8 cellular contexts compared by ENCODE assay signal in genomic region chr2:174024524-174025270, GRCh38. TPM values are rescaled to one million over a fixed set of nuclear protein-coding genes. Genes with fewer than 3 reads are reported as not detected.
DNase-seq lines count a peak whose midpoint lies in the region; ATAC-seq and TF ChIP-seq lines count a peak whose summit lies in the region.

No MANE protein-coding gene starts in this region.

- H3F3A ChIP-seq in GM23338 (replicated peaks; ENCODE audit: low read depth): peaks cover 20% of the 10 kb centered on the region; the same call in 1 of the 2 replicates

- DNase-seq in GM23338 (ENCODE audit: low spot score): peak; percentile 45
- DNase-seq in adipocyte (ENCODE audit: low read depth): peak; percentile 85
- DNase-seq in right cardiac atrium: peak; percentile 88 to 98 (median 92)
- DNase-seq in activated naive CD4-positive, alpha-beta T cell treated with anti-CD3 and anti-CD28 coated beads, Interleukin-2, amount 50 U/mL, for 72 hours (ENCODE audit: low spot score in 2 of 2): no peak
- DNase-seq in NCI-H526 (lab: John Stamatoyannopoulos, UW): no peak
- DNase-seq in LoVo (ENCODE audit: low spot score): no peak

- H3K4me1 ChIP-seq in GM23338 (ENCODE audit: insufficient read depth): peaks cover 34% of the 10 kb centered on the region
- H3K4me1 ChIP-seq in adipocyte (ENCODE audit: control insufficient read depth, insufficient read depth, low read length): peaks cover 39% of the 10 kb centered on the region
- H3K4me1 ChIP-seq in right cardiac atrium (ENCODE audit: control insufficient read depth, insufficient read depth, low read length): peaks cover 10% of the 10 kb centered on the region
- peaks cover 25% of the 10 kb centered on the region for H3K4me1 ChIP-seq in skeletal muscle satellite cell (ENCODE audit: control insufficient read depth, insufficient read depth, low read length)

- H3K9ac ChIP-seq in adipocyte (ENCODE audit: low read length): peak overlapping the region; percentile 85
- peak overlapping the region; percentile 33 for H3K9ac ChIP-seq in skeletal muscle satellite cell (ENCODE audit: low read depth, low read length)

- WGBS in right cardiac atrium: 31% methylated on average over 14 of the region's 14 CpGs

- H3K27ac Mint-ChIP-seq in GM23338: peak overlapping the region; percentile 83
- H3K27ac Mint-ChIP-seq in activated naive CD4-positive, alpha-beta T cell treated with anti-CD3 and anti-CD28 coated beads, Interleukin-2, amount 50 U/mL, for 72 hours: peak overlapping the region in 1 of 2 donors; percentile 86

- peaks cover 42% of the 10 kb centered on the region for H3K4me1 Mint-ChIP-seq in GM23338

- ATAC-seq in GM23338: peak; percentile 34
- ATAC-seq in right cardiac atrium: peak; percentile 67 to 81
- no peak for ATAC-seq in HG02610 (IDR thresholded peaks at IDR 0.05; ENCODE audit: unreplicated experiment)
- ATAC-seq in activated naive CD4-positive, alpha-beta T cell treated with anti-CD3 and anti-CD28 coated beads, Interleukin-2, amount 50 U/mL, for 72 hours: no peak

- H3K9me3 Mint-ChIP-seq in GM23338: no peaks in the 10 kb centered on the region
- H3K9me3 Mint-ChIP-seq in activated naive CD4-positive, alpha-beta T cell treated with anti-CD3 and anti-CD28 coated beads, Interleukin-2, amount 50 U/mL, for 72 hours: peaks cover 0 to 6% of the 10 kb centered on the region in 2 donors

- no peak overlapping the region for H3K4me3 Mint-ChIP-seq in GM23338

- H3K4me3 ChIP-seq in GM23338 (peak overlapping the region; percentile 4; the same call in 1 of the 2 replicates), adipocyte (ENCODE audit: low read length) (peak overlapping the region; percentile 74), right cardiac atrium (ENCODE audit: low read length) (no peak overlapping the region), skeletal muscle satellite cell (ENCODE audit: low read length) (peak overlapping the region; percentile 44)

- no peaks in the 10 kb centered on the region for H3K79me2 ChIP-seq in GM23338 (replicated peaks; ENCODE audit: insufficient read depth)

- TF ChIP-seq CTCF in GM23338 (conservative IDR thresholded peaks at IDR 0.05; ENCODE audit: low read depth in 2 of 2): no peak

- no peaks in the 10 kb centered on the region for H3K9me3 ChIP-seq in adipocyte (ENCODE audit: control insufficient read depth, low read length)
- H3K9me3 ChIP-seq in right cardiac atrium (ENCODE audit: control insufficient read depth, low read length): no peaks in the 10 kb centered on the region
- H3K9me3 ChIP-seq in skeletal muscle satellite cell (replicated peaks; ENCODE audit: low read length): no peaks in the 10 kb centered on the region

- H4K20me1 ChIP-seq in GM23338 (replicated peaks; ENCODE audit: insufficient read depth): no peaks in the 10 kb centered on the region

- H3K36me3 ChIP-seq in GM23338 (ENCODE audit: insufficient read depth): no peaks in the 10 kb centered on the region
- no peaks in the 10 kb centered on the region for H3K36me3 ChIP-seq in adipocyte (ENCODE audit: control insufficient read depth, insufficient read depth, low read length, severe bottlenecking)
- no peaks in the 10 kb centered on the region for H3K36me3 ChIP-seq in skeletal muscle satellite cell (ENCODE audit: insufficient read depth, low read length)

- peaks cover 12% of the 10 kb centered on the region for H3K27me3 Mint-ChIP-seq in GM23338 (ENCODE audit: insufficient read depth, low read depth, poor library complexity)

- H3K9me2 ChIP-seq in GM23338 (ENCODE audit: insufficient read depth): no peaks in the 10 kb centered on the region

- H3K27me3 ChIP-seq in GM23338 (ENCODE audit: insufficient read depth) (no peaks in the 10 kb centered on the region), adipocyte (replicated peaks; ENCODE audit: control insufficient read depth, insufficient read depth, low read length) (no peaks in the 10 kb centered on the region), right cardiac atrium (ENCODE audit: control insufficient read depth, insufficient read depth) (no peaks in the 10 kb centered on the region), skeletal muscle satellite cell (ENCODE audit: control insufficient read depth, insufficient read depth, low read length) (no peaks in the 10 kb centered on the region)

- H3K27ac ChIP-seq in GM23338 (ENCODE audit: low read depth) (peak overlapping the region; percentile 35; the same call in 1 of the 2 replicates), right cardiac atrium (ENCODE audit: low read length) (peak overlapping the region; percentile 71)

- peak overlapping the region; percentile 95 for H2AFZ ChIP-seq in GM23338

- intact Hi-C loops in right cardiac atrium (cut with DNase I): loop anchor here in 1 of 4 donors (10.0 kb wide), 1 partner anchor 60 kb away; the partner anchor contains the start of gene SP3

- H3K36me3 Mint-ChIP-seq in GM23338 (ENCODE audit: low read depth): no peaks in the 10 kb centered on the region
- peaks cover 0 to 8% of the 10 kb centered on the region in 2 donors for H3K36me3 Mint-ChIP-seq in activated naive CD4-positive, alpha-beta T cell treated with anti-CD3 and anti-CD28 coated beads, Interleukin-2, amount 50 U/mL, for 72 hours

- peak overlapping the region; percentile 66 for H3K4me2 ChIP-seq in GM23338
- H3K4me2 ChIP-seq in skeletal muscle satellite cell (ENCODE audit: low read length): peak overlapping the region; percentile 64

TF ChIP-seq in GM23338, 12 proteins besides CTCF, POLR2A, EP300 and RAD21:
- TF ChIP-seq NANOG (IDR thresholded peaks at IDR 0.05; ENCODE audit: borderline replicate concordance): no peak
- TF ChIP-seq JUNB (IDR thresholded peaks at IDR 0.05; ENCODE audit: unreplicated experiment): no peak

RNA-seq across cellular contexts. Expression of gene SP3, which starts 59.5 kb away (rescaled TPM):
- 96.9 and 110 TPM in 2 replicates for total RNA-seq in GM23338 (2014; rRNA removed; shearing (Covaris generic))
- polyA plus RNA-seq in GM23338 (2016; fragmentation: Nextera tagmentation; extraction: Ambion mirVana) (21.9 and 24.1 TPM in 2 replicates), right cardiac atrium (14.9 TPM)
- total RNA-seq in right cardiac atrium: 10 to 100 TPM; 44.8 to 52.2 (median 49.0) TPM
- total RNA-seq in skeletal muscle satellite cell (2012; rRNA removed): 73.6 and 75.3 TPM in 2 replicates
- 100 to 1,000 TPM in 1 of 2 donors, 10 to 100 TPM in 1; 79.1 to 161 TPM for total RNA-seq in activated naive CD4-positive, alpha-beta T cell treated with anti-CD3 and anti-CD28 coated beads, Interleukin-2, amount 50 U/mL, for 72 hours

Comparison
In these comparisons a context has a peak if more than half of its experiments do, and no peak if none do; other contexts are left out.
1. ATAC-seq: peak in GM23338 (single experiment) and right cardiac atrium (2 of 2); none in HG02610 (single experiment) and activated naive CD4-positive, alpha-beta T cell treated with anti-CD3 and anti-CD28 coated beads, Interleukin-2, amount 50 U/mL, for 72 hours (0 of 2).
2. DNase-seq: peak in GM23338 (single experiment), adipocyte (single experiment) and right cardiac atrium (3 of 3); none in activated naive CD4-positive, alpha-beta T cell treated with anti-CD3 and anti-CD28 coated beads, Interleukin-2, amount 50 U/mL, for 72 hours (0 of 2), NCI-H526 (0 of 2) and LoVo (single experiment).